ENCODE assay signal across 10 cellular contexts in the genomic region with DNA sequence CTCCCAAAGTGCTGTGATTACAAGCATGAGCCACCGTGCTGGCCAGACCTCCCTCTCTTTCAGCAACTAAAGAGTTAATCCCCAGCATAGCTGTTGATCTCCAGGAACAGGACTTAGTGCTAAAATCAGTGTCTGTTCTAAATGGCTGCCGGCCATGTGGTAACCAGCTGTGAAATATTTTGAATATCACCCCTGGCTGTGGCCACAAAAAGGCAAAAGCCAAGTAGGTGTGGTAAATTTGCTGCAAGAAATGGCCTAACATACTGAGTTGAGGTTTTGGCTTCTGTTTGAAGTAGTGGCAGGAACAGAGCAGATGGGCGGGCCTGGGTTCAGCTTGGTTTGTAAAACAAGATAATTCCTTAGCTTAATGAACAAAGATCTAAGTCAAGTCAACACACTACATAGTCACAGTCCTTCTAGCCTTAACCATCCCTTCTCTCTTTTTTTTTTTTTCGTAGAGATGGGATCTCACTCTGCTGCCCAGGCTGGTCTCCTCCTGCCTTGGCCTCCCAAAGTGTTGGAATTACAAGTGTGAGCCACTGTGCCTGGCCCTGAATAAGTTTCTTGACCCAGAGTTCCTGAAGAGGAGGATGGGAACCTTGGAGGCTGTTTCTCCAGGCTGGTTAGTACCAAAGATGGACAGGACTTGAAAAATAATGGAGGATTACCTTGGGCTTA. TPM values are rescaled to one million over a fixed set of nuclear protein-coding genes. Genes with fewer than 3 reads are reported as not detected.
DNase-seq lines count a peak whose midpoint lies in the region; ATAC-seq and TF ChIP-seq lines count a peak whose summit lies in the region.
"Had no signal": no experiment of that assay in that cellular context is flagged by ENCODE, and none has a peak within 500 bp of the region (broad histone marks: within the 10 kb centered on the region; RNA-seq: fewer than 3 reads in every experiment).

No MANE protein-coding gene starts in this region.

- DNase-seq in GM13976 (ENCODE audit: low spot score) (peak; percentile 56), NCI-H226 (peak; percentile 82), islet precursor cell (peak; percentile 63), NCI-H1417 (lab: John Stamatoyannopoulos, UW) (no peak), G401 (ENCODE audit: low spot score) (no peak)
- DNase-seq in activated naive CD4-positive, alpha-beta T cell treated with anti-CD3 and anti-CD28 coated beads, Interleukin-2, amount 10 ng/mL, durations not matched to agents 7 days and 5 days = peak; percentile 77

- H3K4me3 Mint-ChIP-seq in activated naive CD4-positive, alpha-beta T cell treated with anti-CD3 and anti-CD28 coated beads, Interleukin-2, amount 10 ng/mL, durations not matched to agents 7 days and 5 days = peak overlapping the region; percentile 47

- H3K27me3 Mint-ChIP-seq in activated naive CD4-positive, alpha-beta T cell treated with anti-CD3 and anti-CD28 coated beads, Interleukin-2, amount 10 ng/mL, durations not matched to agents 7 days and 5 days = peaks cover 4% of the 10 kb centered on the region

- H3K36me3 Mint-ChIP-seq in activated naive CD4-positive, alpha-beta T cell treated with anti-CD3 and anti-CD28 coated beads, Interleukin-2, amount 10 ng/mL, durations not matched to agents 7 days and 5 days = no peaks in the 10 kb centered on the region

- peak overlapping the region; percentile 88 for H3K27ac Mint-ChIP-seq in activated naive CD4-positive, alpha-beta T cell treated with anti-CD3 and anti-CD28 coated beads, Interleukin-2, amount 10 ng/mL, durations not matched to agents 7 days and 5 days

- H3K9me3 Mint-ChIP-seq in activated naive CD4-positive, alpha-beta T cell treated with anti-CD3 and anti-CD28 coated beads, Interleukin-2, amount 10 ng/mL, durations not matched to agents 7 days and 5 days = no peaks in the 10 kb centered on the region

- ATAC-seq in GM21576 (IDR thresholded peaks at IDR 0.05; ENCODE audit: unreplicated experiment) = no peak
- ATAC-seq in GM21717 (IDR thresholded peaks at IDR 0.05; ENCODE audit: unreplicated experiment) = no peak

- TF ChIP-seq CTCF in GM13976 (IDR thresholded peaks at IDR 0.05; ENCODE audit: borderline replicate concordance, control extremely low read depth, extremely low read depth, insufficient read depth, missing control alignments) = no peak

- H3K4me1 Mint-ChIP-seq in activated naive CD4-positive, alpha-beta T cell treated with anti-CD3 and anti-CD28 coated beads, Interleukin-2, amount 10 ng/mL, durations not matched to agents 7 days and 5 days = peaks cover 34% of the 10 kb centered on the region

- in situ Hi-C loops in GM13976 (cut with MboI; ENCODE audit: low sequenced_read_pairs, unreplicated experiment) (no loop called here), G401 (cut with HindIII; ENCODE audit: low sequenced_read_pairs) (no loop called here)

- CTCF ChIA-PET in activated naive CD4-positive, alpha-beta T cell treated with anti-CD3 and anti-CD28 coated beads, Interleukin-2, amount 10 ng/mL, durations not matched to agents 7 days and 5 days (lab: Charles Lee) = interaction anchor here (0.6 to 1.4 kb wide), 4 partner anchors 22 to 43 kb away, joined by 3 to 8 read pairs (median 3); a partner anchor contains a TSS

RNA-seq across cellular contexts. Expression of a gene that starts 22.7 kb away (rescaled TPM):
- total RNA-seq in G401 (2014; rRNA removed; shearing (Covaris generic)) = 42.3 and 47.0 TPM in 2 replicates

RNA-seq across cellular contexts. Expression of a gene that starts 32.5 kb away (rescaled TPM):
- 17.3 and 23.0 TPM in 2 replicates for total RNA-seq in G401 (2014; rRNA removed; shearing (Covaris generic))
- total RNA-seq: T-helper 1 cell treated with Interleukin-12 subunit alpha and Interleukin-12 subunit beta and Interleukin-4 antibody, amounts not matched to agents 30 ng/mL and 1 ng/mL, for 36 hours had no signal

RNA-seq across cellular contexts. Expression of a gene that starts 37.3 kb away (rescaled TPM):
- total RNA-seq in G401 (2014; rRNA removed; shearing (Covaris generic)) = 80.1 and 118 TPM in 2 replicates

RNA-seq across cellular contexts. Expression of a gene that starts 52.2 kb away (rescaled TPM):
- total RNA-seq in G401 (2014; rRNA removed; shearing (Covaris generic)) = not detected in 2 replicates
- total RNA-seq: skeletal muscle tissue had no signal

RNA-seq across cellular contexts. Expression of a gene that starts 57.4 kb away (rescaled TPM):
- not detected in 2 replicates for total RNA-seq in G401 (2014; rRNA removed; shearing (Covaris generic))
- total RNA-seq: skeletal muscle tissue had no signal

Comparison
In these comparisons a context has a peak if more than half of its experiments do, and no peak if none do; other contexts are left out.
1. DNase-seq: peak in GM13976 (single experiment), NCI-H226 (single experiment), activated naive CD4-positive, alpha-beta T cell treated with anti-CD3 and anti-CD28 coated beads, Interleukin-2, amount 10 ng/mL, durations not matched to agents 7 days and 5 days (single experiment) and islet precursor cell (single experiment); none in NCI-H1417 (0 of 3) and G401 (single experiment).